Comparison of ENCODE assay signal across 8 cellular contexts in the genomic region with DNA sequence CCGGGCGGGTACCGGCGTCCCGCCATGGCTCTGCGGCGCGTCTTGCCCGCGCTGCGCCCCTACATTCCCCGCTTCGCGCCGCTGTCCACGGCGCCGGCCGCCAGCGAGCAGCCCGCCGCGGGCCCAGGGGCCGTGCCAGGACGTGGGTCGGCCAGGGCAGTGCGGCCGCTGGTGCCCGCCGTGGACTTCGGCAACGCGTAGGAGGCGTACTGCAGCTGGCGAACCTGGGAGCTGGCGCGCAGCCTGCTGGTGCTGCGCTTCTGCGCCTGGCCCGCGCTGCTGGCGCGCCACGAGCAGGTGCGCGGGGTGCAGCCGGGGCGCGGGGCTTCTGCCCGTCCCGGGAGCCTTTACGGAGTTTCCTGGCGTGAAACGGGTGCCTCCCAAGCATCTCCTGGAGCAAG. TPM values are rescaled to one million over a fixed set of nuclear protein-coding genes. Genes with fewer than 3 reads are reported as not detected.
A peak's percentile ranks its signal among the peaks of the same experiment; 100 is the strongest.
DNase-seq lines count a peak whose midpoint lies in the region; ATAC-seq, FAIRE-seq and TF ChIP-seq lines count a peak whose summit lies in the region.

No MANE protein-coding gene starts in this region.

- FAIRE-seq in bronchial epithelial cell (lab: Jason Lieb, UNC): no peak

- no peak overlapping the region for H3K27ac Mint-ChIP-seq in memory B cell

- H3K27me3 ChIP-seq in bronchial epithelial cell (ENCODE audit: control insufficient read depth, insufficient read depth, low read length): no peaks in the 10 kb centered on the region

- H3K36me3 Mint-ChIP-seq in memory B cell: no peaks in the 10 kb centered on the region

- H3K4me3 ChIP-seq in bronchial epithelial cell (ENCODE audit: low read depth, low read length): peak overlapping the region; percentile 47

- peak overlapping the region; percentile 52 for H3K4me3 Mint-ChIP-seq in memory B cell

- DNase-seq in NCI-H1436 (lab: John Stamatoyannopoulos, UW) (peak; percentile 29), NCI-H1436 treated with DMSO at 0.1 percent for 48 hours (lab: John Stamatoyannopoulos, UW) (no peak), NCI-H2171 (lab: John Stamatoyannopoulos, UW) (peak; percentile 33), bronchial epithelial cell (ENCODE audit: low read depth) (peak; percentile 21), memory B cell (ENCODE audit: low spot score in 2 of 2) (no peak), NCI-H2081 treated with DMSO at 0.1 percent for 48 hours (lab: John Stamatoyannopoulos, UW) (no peak)

- H3K27me3 Mint-ChIP-seq in memory B cell: no peaks in the 10 kb centered on the region

- H3K4me1 Mint-ChIP-seq in memory B cell: peaks cover 7% of the 10 kb centered on the region

- ATAC-seq in memory B cell (ENCODE audit: low read depth) (peak; percentile 40), HG02798 (IDR thresholded peaks at IDR 0.05; ENCODE audit: poor library complexity, unreplicated experiment) (no peak), HG02938 (IDR thresholded peaks at IDR 0.05; ENCODE audit: unreplicated experiment) (no peak)

- H3K9me3 Mint-ChIP-seq in memory B cell: no peaks in the 10 kb centered on the region

- H3K36me3 ChIP-seq in bronchial epithelial cell (ENCODE audit: control insufficient read depth, insufficient read depth, low read length): no peaks in the 10 kb centered on the region

- TF ChIP-seq CTCF in bronchial epithelial cell (IDR thresholded peaks at IDR 0.05; ENCODE audit: insufficient read depth, low read length, severe bottlenecking): no peak

RNA-seq across cellular contexts. Expression of gene DGCR6L, which starts 20.1 kb away (rescaled TPM):
- 27.4 and 37.5 TPM in 2 replicates for total RNA-seq in bronchial epithelial cell

RNA-seq across cellular contexts. Expression of gene RTN4R, which starts 31.6 kb away (rescaled TPM):
- 2.6 and 2.8 TPM in 2 replicates for total RNA-seq in bronchial epithelial cell

Comparison
In these comparisons a context has a peak if more than half of its experiments do, and no peak if none do; other contexts are left out.
1. DNase-seq: peak in NCI-H1436 (single experiment), NCI-H2171 (single experiment) and bronchial epithelial cell (single experiment); none in NCI-H1436 treated with DMSO at 0.1 percent for 48 hours (single experiment), memory B cell (0 of 2) and NCI-H2081 treated with DMSO at 0.1 percent for 48 hours (single experiment).